ENCODE assay signal across 7 cellular contexts in the genomic region with DNA sequence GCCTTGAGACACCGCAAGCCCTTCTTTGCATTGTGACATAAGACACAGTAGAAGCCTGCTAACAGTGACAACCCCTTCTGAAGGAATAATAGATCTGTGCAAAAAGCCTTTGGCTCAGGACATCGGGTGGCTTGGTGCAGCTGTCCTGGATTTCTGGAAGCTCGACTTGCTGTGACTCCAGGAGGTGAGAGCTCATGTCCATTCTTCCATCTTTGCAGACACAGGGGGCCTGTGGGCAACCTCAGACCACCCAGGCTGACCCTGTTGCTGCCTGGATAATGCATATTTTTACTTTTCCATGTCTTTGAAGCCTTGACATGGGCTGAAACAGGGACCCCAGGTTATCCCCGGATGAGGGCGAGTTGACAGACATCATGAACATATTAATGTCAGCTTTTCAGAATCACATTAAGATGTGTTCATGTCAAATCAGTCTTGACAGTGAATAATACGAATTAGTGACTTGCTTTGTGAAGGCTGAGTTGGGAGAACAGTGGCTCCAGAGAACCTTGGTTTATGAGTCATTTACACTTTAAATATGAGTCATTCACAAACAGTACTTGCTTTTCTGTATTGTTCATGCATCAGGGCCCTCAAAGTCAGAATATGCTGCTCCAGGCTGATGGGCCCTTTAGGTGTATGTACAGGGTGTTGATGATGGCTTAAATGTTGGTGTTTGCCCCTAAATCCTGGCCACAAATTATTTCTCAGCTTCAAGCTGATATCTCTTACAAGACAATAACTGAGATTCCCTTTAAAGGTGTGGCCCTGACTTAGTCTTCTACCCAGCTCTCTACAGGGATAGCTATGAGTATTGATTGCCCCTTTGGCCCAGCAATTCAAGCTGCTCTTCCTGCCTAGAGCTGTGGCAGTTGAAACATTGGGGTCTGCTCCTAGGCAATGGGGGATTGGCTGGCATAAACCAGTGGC.
DNase-seq lines count a peak whose midpoint lies in the region; ATAC-seq, FAIRE-seq and TF ChIP-seq lines count a peak whose summit lies in the region.

No MANE protein-coding gene starts in this region.

- peaks cover 9% of the 10 kb centered on the region for H3K9me3 Mint-ChIP-seq in activated T-helper 17 cell treated with anti-CD3 and anti-CD28 coated beads, Interleukin-2, amount 50 U/mL, for 72 hours
- peaks cover 2 to 8% of the 10 kb centered on the region in 2 donors for H3K9me3 Mint-ChIP-seq in effector memory CD8-positive, alpha-beta T cell

- ATAC-seq in GM18870 (IDR thresholded peaks at IDR 0.05; ENCODE audit: unreplicated experiment) (peak; percentile 88), HG03039 (IDR thresholded peaks at IDR 0.05; ENCODE audit: unreplicated experiment) (peak; percentile 87), pancreas (peak; percentile 69 to 85 (median 72)), GM18873 (IDR thresholded peaks at IDR 0.05; ENCODE audit: low FRiP score, unreplicated experiment) (no peak)
- peak; percentile 98 for ATAC-seq in activated T-helper 17 cell treated with anti-CD3 and anti-CD28 coated beads, Interleukin-2, amount 50 U/mL, for 72 hours (replicated peaks)
- ATAC-seq in effector memory CD8-positive, alpha-beta T cell (replicated peaks), result no peak

- H3K4me3 Mint-ChIP-seq in activated T-helper 17 cell treated with anti-CD3 and anti-CD28 coated beads, Interleukin-2, amount 50 U/mL, for 72 hours, result no peak overlapping the region
- H3K4me3 Mint-ChIP-seq in effector memory CD8-positive, alpha-beta T cell, result no peak overlapping the region

- H3K4me1 ChIP-seq in pancreas, result peaks cover 0 to 7% (median 0%) of the 10 kb centered on the region in 3 donors

- H3K27ac ChIP-seq in pancreas, result no peak overlapping the region

- no peaks in the 10 kb centered on the region for H3K36me3 ChIP-seq in pancreas

- no peaks in the 10 kb centered on the region for H3K36me3 Mint-ChIP-seq in activated T-helper 17 cell treated with anti-CD3 and anti-CD28 coated beads, Interleukin-2, amount 50 U/mL, for 72 hours (ENCODE audit: low read depth)
- H3K36me3 Mint-ChIP-seq in effector memory CD8-positive, alpha-beta T cell (ENCODE audit: insufficient read depth), result peaks cover 3% of the 10 kb centered on the region

- peaks cover 19% of the 10 kb centered on the region for H3K27me3 Mint-ChIP-seq in activated T-helper 17 cell treated with anti-CD3 and anti-CD28 coated beads, Interleukin-2, amount 50 U/mL, for 72 hours
- peaks cover 0 to 10% of the 10 kb centered on the region in 2 donors for H3K27me3 Mint-ChIP-seq in effector memory CD8-positive, alpha-beta T cell

- H3K9me3 ChIP-seq in pancreas, result no peaks in the 10 kb centered on the region

- no peak for FAIRE-seq in pancreas (lab: Jason Lieb, UNC)

- H3K4me3 ChIP-seq in pancreas, result no peak overlapping the region

- no peak overlapping the region for H3K27ac Mint-ChIP-seq in activated T-helper 17 cell treated with anti-CD3 and anti-CD28 coated beads, Interleukin-2, amount 50 U/mL, for 72 hours
- H3K27ac Mint-ChIP-seq in effector memory CD8-positive, alpha-beta T cell, result peak overlapping the region in 1 of 2 donors; percentile 58

- 89 to 92% methylated on average over 6 of the region's 6 CpGs for WGBS in pancreas, 2 donors

- intact Hi-C loops in pancreas (cut with DNase I), result no loop called here

- DNase-seq in pancreas (no peak), NCI-H446 treated with DMSO at 0.1 percent for 48 hours (lab: John Stamatoyannopoulos, UW) (no peak)
- DNase-seq in effector memory CD8-positive, alpha-beta T cell, result no peak

- no peaks in the 10 kb centered on the region for H3K4me1 Mint-ChIP-seq in activated T-helper 17 cell treated with anti-CD3 and anti-CD28 coated beads, Interleukin-2, amount 50 U/mL, for 72 hours
- peaks cover 6 to 9% of the 10 kb centered on the region in 2 donors for H3K4me1 Mint-ChIP-seq in effector memory CD8-positive, alpha-beta T cell (ENCODE audit: low read depth in 2 of 2)

- no peak for TF ChIP-seq CTCF in pancreas (IDR thresholded peaks at IDR 0.05)

- H3K27me3 ChIP-seq in pancreas, result no peaks in the 10 kb centered on the region

Comparison
In these comparisons a context has a peak if more than half of its experiments do, and no peak if none do; other contexts are left out.
1. ATAC-seq: peak in GM18870 (single experiment), HG03039 (single experiment), activated T-helper 17 cell treated with anti-CD3 and anti-CD28 coated beads, Interleukin-2, amount 50 U/mL, for 72 hours (single experiment) and pancreas (4 of 4); none in GM18873 (single experiment) and effector memory CD8-positive, alpha-beta T cell (single experiment).